Comparison of ENCODE assay signal across 7 cellular contexts in the genomic region with DNA sequence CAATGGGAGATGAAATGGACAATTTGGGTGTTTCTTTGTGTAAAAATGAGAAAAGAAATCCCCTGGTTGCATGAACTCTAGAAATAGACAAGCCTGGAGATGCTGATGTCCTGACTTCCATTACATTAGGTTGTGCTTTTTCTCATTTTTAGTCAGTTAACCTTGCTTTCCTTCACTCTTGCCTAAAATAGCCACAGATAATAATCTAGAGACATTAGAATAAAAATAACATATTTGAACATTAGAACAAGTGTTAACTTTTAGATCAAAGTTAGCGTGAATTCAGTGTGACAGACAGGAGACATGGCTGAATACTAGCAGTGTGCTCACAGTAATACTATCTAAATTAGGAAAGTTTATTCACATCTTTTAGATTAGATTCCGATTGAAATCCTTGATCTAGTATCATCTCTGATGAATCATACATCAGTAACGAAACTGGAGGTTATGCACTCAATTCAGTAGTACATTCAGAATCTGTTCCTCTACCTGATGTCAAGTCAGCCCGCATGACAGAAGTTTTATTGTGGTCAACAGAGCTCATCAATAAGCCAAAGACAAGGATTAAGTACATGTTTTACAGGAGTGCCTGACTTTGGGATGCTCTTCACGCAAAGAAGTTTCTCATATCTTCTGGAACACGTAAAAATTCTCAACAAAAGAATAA.
A peak's percentile ranks its signal among the peaks of the same experiment; 100 is the strongest.
DNase-seq lines count a peak whose midpoint lies in the region; ATAC-seq and TF ChIP-seq lines count a peak whose summit lies in the region.
"Not testable (repeated sequence)": the region's sequence is repeated elsewhere in the genome, so short reads cannot be mapped to it uniquely, and the experiment has no call there.

No MANE protein-coding gene starts in this region.

- peaks cover 32% of the 10 kb centered on the region for H3K4me1 Mint-ChIP-seq in activated T-cell treated with anti-CD3 and anti-CD28 coated beads, Interleukin-2, amount 50 U/mL, for 72 hours (ENCODE audit: low read depth)
- peaks cover 13% of the 10 kb centered on the region for H3K4me1 Mint-ChIP-seq in activated naive CD8-positive, alpha-beta T cell (ENCODE audit: low read depth)

- ATAC-seq in GM19468 (IDR thresholded peaks at IDR 0.05; ENCODE audit: extremely low read depth, unreplicated experiment), result peak; percentile 46
- ATAC-seq in HG03432 (IDR thresholded peaks at IDR 0.05; ENCODE audit: unreplicated experiment), result peak; percentile 53
- peak; percentile 85 for ATAC-seq in activated T-cell treated with anti-CD3 and anti-CD28 coated beads, Interleukin-2, amount 50 U/mL, for 72 hours (replicated peaks in 1 of 2)

- H3K4me3 Mint-ChIP-seq in activated T-cell treated with anti-CD3 and anti-CD28 coated beads, Interleukin-2, amount 50 U/mL, for 72 hours, result peak overlapping the region; percentile 39 to 44
- not testable (repeated sequence) for H3K4me3 Mint-ChIP-seq in activated naive CD8-positive, alpha-beta T cell

- H3K27me3 Mint-ChIP-seq in activated T-cell treated with anti-CD3 and anti-CD28 coated beads, Interleukin-2, amount 50 U/mL, for 72 hours (ENCODE audit: low read depth); activated naive CD8-positive, alpha-beta T cell: not testable (repeated sequence)

- H3K36me3 Mint-ChIP-seq in activated T-cell treated with anti-CD3 and anti-CD28 coated beads, Interleukin-2, amount 50 U/mL, for 72 hours (ENCODE audit: insufficient read depth in 2 of 2); activated naive CD8-positive, alpha-beta T cell: not testable (repeated sequence)

- peak overlapping the region; percentile 87 for H3K27ac Mint-ChIP-seq in activated T-cell treated with anti-CD3 and anti-CD28 coated beads, Interleukin-2, amount 50 U/mL, for 72 hours
- peak overlapping the region; percentile 36 for H3K27ac Mint-ChIP-seq in activated naive CD8-positive, alpha-beta T cell

- DNase-seq in GM12865 (ENCODE audit: low read depth), result peak; percentile 24
- DNase-seq in activated CD4-positive, alpha-beta T cell treated with anti-CD3 and anti-CD28 coated beads for 48 hours, result peak; percentile 44
- peak; percentile 46 to 48 for DNase-seq in activated T-cell treated with anti-CD3 and anti-CD28 coated beads, Interleukin-2, amount 50 U/mL, for 72 hours
- DNase-seq in stimulated activated CD4-positive, alpha-beta T cell treated with anti-CD3 and anti-CD28 coated beads, Interleukin-4, amount 100 ng/mL, for 24 hours, result peak; percentile 17

- H3K4me3 ChIP-seq in GM12865 (ENCODE audit: low read depth, low read length), result not testable (repeated sequence)

- not testable (repeated sequence) for H3K9me3 Mint-ChIP-seq in activated T-cell treated with anti-CD3 and anti-CD28 coated beads, Interleukin-2, amount 50 U/mL, for 72 hours; activated naive CD8-positive, alpha-beta T cell (ENCODE audit: low read depth)

- TF ChIP-seq CTCF in GM12865 (IDR thresholded peaks at IDR 0.05; ENCODE audit: insufficient read depth, low read depth, low read length, missing control alignments), result not testable (repeated sequence)
